In genomic region chr2:70089220-70089945, GRCh38 we compare ENCODE assay signal across 8 cellular contexts. TPM values are rescaled to one million over a fixed set of nuclear protein-coding genes. Genes with fewer than 3 reads are reported as not detected.
DNase-seq lines count a peak whose midpoint lies in the region; ATAC-seq and TF ChIP-seq lines count a peak whose summit lies in the region.

No MANE protein-coding gene starts in this region.

- no peak for TF ChIP-seq CTCF in GM06990 (IDR thresholded peaks at IDR 0.05; ENCODE audit: insufficient read depth, low read length, poor library complexity, severe bottlenecking)

- DNase-seq in GM06990 (ENCODE audit: extremely low read depth, insufficient read length) (peak; percentile 47), NCI-H2081 treated with DMSO at 0.1 percent for 48 hours (lab: John Stamatoyannopoulos, UW) (peak; percentile 57), iPS DF 6.9 (ENCODE audit: low read depth, low spot score) (no peak), globus pallidus (ENCODE audit: low spot score) (no peak)
- DNase-seq in activated T-helper 1 cell treated with anti-CD3 and anti-CD28 coated beads, Interleukin-12 subunit alpha, Interleukin-12 subunit beta, Interleukin-2, Interleukin-4 antibody, amounts not matched to agents 30 ng/mL and 10 ng/mL and 1 ng/mL, durations not matched to agents 14 hours and 24 hours and 36 hours (ENCODE audit: low spot score) = no peak
- no peak for DNase-seq in effector CD8-positive, alpha-beta T cell (lab: John Stamatoyannopoulos, UW)

- H3K4me3 ChIP-seq in GM06990 (replicated peaks; ENCODE audit: low read depth, low read length) (peak overlapping the region; percentile 87), iPS DF 6.9 (ENCODE audit: low read length) (peak overlapping the region; percentile 49; the same call in 1 of the 2 replicates), skeletal muscle tissue (ENCODE audit: low read length in 3 of 3) (peak overlapping the region; percentile 98)

- H3K4me3 Mint-ChIP-seq in activated T-helper 1 cell treated with anti-CD3 and anti-CD28 coated beads, Interleukin-12 subunit alpha, Interleukin-12 subunit beta, Interleukin-2, Interleukin-4 antibody, amounts not matched to agents 30 ng/mL and 10 ng/mL and 1 ng/mL, durations not matched to agents 14 hours and 24 hours and 36 hours = peak overlapping the region; percentile 99

- H3K27ac ChIP-seq in iPS DF 6.9 (ENCODE audit: low read length) (no peak overlapping the region), skeletal muscle tissue (ENCODE audit: low read depth, low read length) (peak overlapping the region; percentile 100)

- no peaks in the 10 kb centered on the region for H3K27me3 ChIP-seq in GM06990 (replicated peaks; ENCODE audit: control insufficient read depth, insufficient read depth, low read length)
- H3K27me3 ChIP-seq in iPS DF 6.9 (ENCODE audit: control insufficient read depth, insufficient read depth, low read length) = no peaks in the 10 kb centered on the region
- no peaks in the 10 kb centered on the region for H3K27me3 ChIP-seq in skeletal muscle tissue (ENCODE audit: control insufficient read depth in 3 of 3, insufficient read depth in 3 of 3, low read length in 3 of 3)

- H3K27ac Mint-ChIP-seq in activated T-helper 1 cell treated with anti-CD3 and anti-CD28 coated beads, Interleukin-12 subunit alpha, Interleukin-12 subunit beta, Interleukin-2, Interleukin-4 antibody, amounts not matched to agents 30 ng/mL and 10 ng/mL and 1 ng/mL, durations not matched to agents 14 hours and 24 hours and 36 hours = peak overlapping the region; percentile 98

- no peaks in the 10 kb centered on the region for H3K9me3 Mint-ChIP-seq in activated T-helper 1 cell treated with anti-CD3 and anti-CD28 coated beads, Interleukin-12 subunit alpha, Interleukin-12 subunit beta, Interleukin-2, Interleukin-4 antibody, amounts not matched to agents 30 ng/mL and 10 ng/mL and 1 ng/mL, durations not matched to agents 14 hours and 24 hours and 36 hours

- peaks cover 50% of the 10 kb centered on the region for H3K4me1 Mint-ChIP-seq in activated T-helper 1 cell treated with anti-CD3 and anti-CD28 coated beads, Interleukin-12 subunit alpha, Interleukin-12 subunit beta, Interleukin-2, Interleukin-4 antibody, amounts not matched to agents 30 ng/mL and 10 ng/mL and 1 ng/mL, durations not matched to agents 14 hours and 24 hours and 36 hours (ENCODE audit: low read depth)

- no peaks in the 10 kb centered on the region for H3K27me3 Mint-ChIP-seq in activated T-helper 1 cell treated with anti-CD3 and anti-CD28 coated beads, Interleukin-12 subunit alpha, Interleukin-12 subunit beta, Interleukin-2, Interleukin-4 antibody, amounts not matched to agents 30 ng/mL and 10 ng/mL and 1 ng/mL, durations not matched to agents 14 hours and 24 hours and 36 hours (ENCODE audit: insufficient read depth)

- H3K9me3 ChIP-seq in iPS DF 6.9 (ENCODE audit: control insufficient read depth, insufficient read depth, low read length) = no peaks in the 10 kb centered on the region
- no peaks in the 10 kb centered on the region for H3K9me3 ChIP-seq in skeletal muscle tissue (ENCODE audit: control insufficient read depth in 3 of 3, low read length in 3 of 3)

- intact Hi-C loops in activated T-helper 1 cell treated with anti-CD3 and anti-CD28 coated beads, Interleukin-12 subunit alpha, Interleukin-12 subunit beta, Interleukin-2, Interleukin-4 antibody, amounts not matched to agents 30 ng/mL and 10 ng/mL and 1 ng/mL, durations not matched to agents 14 hours and 24 hours and 36 hours (cut with micrococcal nuclease) = loop anchor here (5.0 to 10.0 kb wide), 2 partner anchors 158 to 445 kb away; partner anchors contain the start of genes AAK1 and TIA1

- no CpG with 5 or more reads among the region's 11 CpGs for WGBS in iPS DF 6.9 (ENCODE audit: insufficient coverage, insufficient read length)

- H3K4me1 ChIP-seq in iPS DF 6.9 (ENCODE audit: control insufficient read depth, insufficient read depth, low read length) (no peaks in the 10 kb centered on the region), skeletal muscle tissue (ENCODE audit: control insufficient read depth in 3 of 3, insufficient read depth in 3 of 3, low read length in 3 of 3) (peaks cover 23 to 39% (median 24%) of the 10 kb centered on the region in 3 donors)

- H3K9ac ChIP-seq in skeletal muscle tissue (ENCODE audit: low read depth in 1 of 3, low read length in 3 of 3) = peak overlapping the region; percentile 95 to 99 (median 98)

- ATAC-seq in GM18868 (IDR thresholded peaks at IDR 0.05; ENCODE audit: unreplicated experiment) = no peak

- H3K36me3 ChIP-seq in GM06990 (ENCODE audit: control insufficient read depth, insufficient read depth, low read length) (peaks cover 5% of the 10 kb centered on the region), iPS DF 6.9 (ENCODE audit: control insufficient read depth, insufficient read depth, low read length) (peaks cover 7% of the 10 kb centered on the region; the same call in 1 of the 2 replicates), skeletal muscle tissue (ENCODE audit: control insufficient read depth in 3 of 3, insufficient read depth in 3 of 3, low read length in 3 of 3) (peaks cover 10 to 11% (median 11%) of the 10 kb centered on the region in 3 donors)

- H3K36me3 Mint-ChIP-seq in activated T-helper 1 cell treated with anti-CD3 and anti-CD28 coated beads, Interleukin-12 subunit alpha, Interleukin-12 subunit beta, Interleukin-2, Interleukin-4 antibody, amounts not matched to agents 30 ng/mL and 10 ng/mL and 1 ng/mL, durations not matched to agents 14 hours and 24 hours and 36 hours (ENCODE audit: low read depth) = peaks cover 33% of the 10 kb centered on the region

RNA-seq across cellular contexts. Expression of gene PCBP1, which starts 2.1 kb away (rescaled TPM):
- 426 and 427 TPM in 2 replicates for total RNA-seq in activated T-helper 1 cell treated with anti-CD3 and anti-CD28 coated beads, Interleukin-12 subunit alpha, Interleukin-12 subunit beta, Interleukin-2, Interleukin-4 antibody, amounts not matched to agents 30 ng/mL and 10 ng/mL and 1 ng/mL, durations not matched to agents 14 hours and 24 hours and 36 hours
- 45.4 TPM for total RNA-seq in skeletal muscle tissue

Comparison
In these comparisons a context has a peak if more than half of its experiments do, and no peak if none do; other contexts are left out.
1. DNase-seq: peak in GM06990 (single experiment) and NCI-H2081 treated with DMSO at 0.1 percent for 48 hours (single experiment); none in activated T-helper 1 cell treated with anti-CD3 and anti-CD28 coated beads, Interleukin-12 subunit alpha, Interleukin-12 subunit beta, Interleukin-2, Interleukin-4 antibody, amounts not matched to agents 30 ng/mL and 10 ng/mL and 1 ng/mL, durations not matched to agents 14 hours and 24 hours and 36 hours (single experiment), iPS DF 6.9 (single experiment), effector CD8-positive, alpha-beta T cell (single experiment) and globus pallidus (single experiment).
2. Peak in every context shown above with its lines, with median percentiles within 50 percentile points of each other: H3K4me3 ChIP-seq.